Comparison of ENCODE assay signal across 8 cellular contexts in genomic region chr20:347317-347639, GRCh38. TPM values are rescaled to one million over a fixed set of nuclear protein-coding genes. Genes with fewer than 3 reads are reported as not detected.
A peak's percentile ranks its signal among the peaks of the same experiment; 100 is the strongest.
DNase-seq lines count a peak whose midpoint lies in the region; ATAC-seq and TF ChIP-seq lines count a peak whose summit lies in the region.

No MANE protein-coding gene starts in this region.

- no peaks in the 10 kb centered on the region for H3K27me3 Mint-ChIP-seq in MCF 10A (ENCODE audit: insufficient read depth, unreplicated experiment)

- no peak overlapping the region for H3K27ac Mint-ChIP-seq in MCF 10A (ENCODE audit: low read depth, unreplicated experiment)

- peak; percentile 4 for ATAC-seq in HG03139 (IDR thresholded peaks at IDR 0.05; ENCODE audit: unreplicated experiment)

- no peaks in the 10 kb centered on the region for H3K36me3 ChIP-seq in mucosa of stomach (ENCODE audit: control insufficient read depth, insufficient read depth, low read length)

- H3K9me3 ChIP-seq in mucosa of stomach (ENCODE audit: control insufficient read depth, low read length), result no peaks in the 10 kb centered on the region

- H3K4me3 ChIP-seq in GM12864 (ENCODE audit: low read depth, low read length), result peak overlapping the region; percentile 87
- H3K4me3 ChIP-seq in mucosa of stomach (ENCODE audit: low read length), result peak overlapping the region; percentile 74

- DNase-seq in GM12864 (ENCODE audit: low read depth) (no peak), MCF 10A (ENCODE audit: unreplicated experiment) (no peak), GDM1 (lab: John Stamatoyannopoulos, UW) (no peak), NCI-H748 treated with DMSO at 0.1 percent for 48 hours (lab: John Stamatoyannopoulos, UW) (no peak), cerebellum (ENCODE audit: low spot score) (no peak), HUDEP-2 (lab: John Stamatoyannopoulos, UW; ENCODE audit: unreplicated experiment in 76 of 76) (no peak)

- CTCF ChIA-PET in MCF 10A (lab: Yijun Ruan, JAX), result interaction anchor here (4.9 kb wide), 1 partner anchor 15 kb away, joined by 32 read pairs; no protein-coding TSS in a partner anchor

- TF ChIP-seq CTCF in GM12864 (IDR thresholded peaks at IDR 0.05; ENCODE audit: low read depth, low read length, missing control alignments) (no peak), MCF 10A (IDR thresholded peaks at IDR 0.05; ENCODE audit: unreplicated experiment) (no peak)

- BruUV-seq in MCF 10A (replicated peaks; lab: Mats Ljungman, UMichigan), result TSS peak; percentile 20

- peak overlapping the region; percentile 53 for H3K9ac ChIP-seq in mucosa of stomach (ENCODE audit: low read length)

- H3K4me3 Mint-ChIP-seq in MCF 10A (ENCODE audit: unreplicated experiment), result peak overlapping the region; percentile 83

- intact Hi-C loops in MCF 10A (cut with micrococcal nuclease), result no loop called here

- H3K4me1 ChIP-seq in mucosa of stomach (ENCODE audit: control insufficient read depth, insufficient read depth, low read length), result peaks cover 17% of the 10 kb centered on the region

- peaks cover 9% of the 10 kb centered on the region for H3K9me3 Mint-ChIP-seq in MCF 10A (ENCODE audit: unreplicated experiment)

- POLR2A ChIA-PET in MCF 10A (lab: Yijun Ruan, JAX), result interaction anchor here (0.6 to 4.7 kb wide), 11 partner anchors 17 to 893 kb away, joined by 3 to 29 read pairs (median 4); partner anchors contain the start of genes SOX12 and TRIB3

- H3K36me3 Mint-ChIP-seq in MCF 10A (ENCODE audit: insufficient read depth, unreplicated experiment), result no peaks in the 10 kb centered on the region

- no peaks in the 10 kb centered on the region for H3K27me3 ChIP-seq in mucosa of stomach (ENCODE audit: control insufficient read depth, insufficient read depth, low read length)

- peaks cover 16% of the 10 kb centered on the region for H3K4me1 Mint-ChIP-seq in MCF 10A (ENCODE audit: insufficient read depth, unreplicated experiment)

RNA-seq across cellular contexts. Expression of gene NRSN2, which starts 0.4 kb away (rescaled TPM):
- total RNA-seq in MCF 10A (2022) (8.2 and 8.4 TPM in 2 replicates), cerebellum (21.0 TPM)

RNA-seq across cellular contexts. Expression of gene SOX12, which starts 21.9 kb away (rescaled TPM):
- total RNA-seq in MCF 10A (2022), result 17.2 and 17.6 TPM in 2 replicates
- 8.5 TPM for total RNA-seq in cerebellum

RNA-seq across cellular contexts. Expression of gene TRIB3, which starts 33.3 kb away (rescaled TPM):
- 477 and 598 TPM in 2 replicates for total RNA-seq in MCF 10A (2022)
- 7.1 TPM for total RNA-seq in cerebellum

RNA-seq across cellular contexts. Expression of gene ZCCHC3, which starts 49.9 kb away (rescaled TPM):
- total RNA-seq in MCF 10A (2022), result 11.7 and 12.1 TPM in 2 replicates
- total RNA-seq in cerebellum, result 13.5 TPM

RNA-seq across cellular contexts. Expression of gene C20orf96, which starts 56.7 kb away (rescaled TPM):
- total RNA-seq in MCF 10A (2022), result 2.4 and 3.8 TPM in 2 replicates
- 6.3 TPM for total RNA-seq in cerebellum

Comparison
In these comparisons a context has a peak if more than half of its experiments do, and no peak if none do; other contexts are left out.
1. RNA of gene TRIB3, which starts 33.3 kb away (total RNA-seq): 477 to 598 TPM in MCF 10A; 7.1 TPM in cerebellum (single experiment); every median in the first group is over 10 times any median in the second.